Comparison of ENCODE assay signal across 8 cellular contexts in genomic region chr3:30199096-30199734, GRCh38.
DNase-seq lines count a peak whose midpoint lies in the region; ATAC-seq, FAIRE-seq and TF ChIP-seq lines count a peak whose summit lies in the region.

No MANE protein-coding gene starts in this region.

- H2AFZ ChIP-seq in mammary epithelial cell (ENCODE audit: low read depth, low read length) (no peak overlapping the region), keratinocyte (ENCODE audit: control insufficient read depth, low read length) (no peak overlapping the region)

- WGBS in mammary epithelial cell (ENCODE audit: low coverage, missing lambda C conversion rate): 40% methylated on average over 6 of the region's 6 CpGs

- TF ChIP-seq CTCF in BJ (IDR thresholded peaks at IDR 0.05; ENCODE audit: insufficient read depth, low read depth, low read length) (peak; percentile 75), WI38 (IDR thresholded peaks at IDR 0.05; ENCODE audit: low read depth, low read length) (peak; percentile 65), mammary epithelial cell (conservative IDR thresholded peaks at IDR 0.05 in 1 of 2, IDR thresholded peaks at IDR 0.05 in 1 of 2; ENCODE audit: extremely low read depth in 1 of 2, insufficient read depth in 1 of 2, low read depth in 1 of 2, low read length in 2 of 2) (peak; percentile 75), keratinocyte (optimal IDR thresholded peaks at IDR 0.05 in 1 of 3, IDR thresholded peaks at IDR 0.05 in 1 of 3, conservative IDR thresholded peaks at IDR 0.05 in 1 of 3; ENCODE audit: extremely low read depth in 1 of 3, insufficient read depth in 2 of 3, low read length in 3 of 3) (peak; percentile 48 to 59 (median 49))

- intact Hi-C loops in mammary epithelial cell (cut with micrococcal nuclease): loop anchor here (1.0 to 2.0 kb wide), 7 partner anchors 64 to 549 kb away; partner anchors contain the start of gene TGFBR2

- POLR2A ChIA-PET in BJ (lab: Charles Lee): interaction anchor here (0.6 to 0.8 kb wide), 2 partner anchors 85 to 156 kb away, joined by 3 to 5 read pairs; no protein-coding TSS in a partner anchor

- H3K79me2 ChIP-seq in mammary epithelial cell (ENCODE audit: insufficient read depth, low read length): no peaks in the 10 kb centered on the region
- no peaks in the 10 kb centered on the region for H3K79me2 ChIP-seq in keratinocyte (ENCODE audit: control insufficient read depth, insufficient read depth, low read length)

- peaks cover 12% of the 10 kb centered on the region for H3K4me1 ChIP-seq in mammary epithelial cell (ENCODE audit: insufficient read depth, low read length)
- H3K4me1 ChIP-seq in keratinocyte (ENCODE audit: control insufficient read depth, extremely low read depth, insufficient read depth, low read length): no peaks in the 10 kb centered on the region

- no peaks in the 10 kb centered on the region for H4K20me1 ChIP-seq in mammary epithelial cell (ENCODE audit: insufficient read depth, low read length)
- H4K20me1 ChIP-seq in keratinocyte (ENCODE audit: control insufficient read depth, extremely low read depth, insufficient read depth, low read length): no peaks in the 10 kb centered on the region

- H3K9ac ChIP-seq in mammary epithelial cell (ENCODE audit: insufficient read depth, low read length) (no peak overlapping the region), keratinocyte (ENCODE audit: control insufficient read depth, extremely low read depth, insufficient read depth, low read length) (no peak overlapping the region)

- no peak for FAIRE-seq in keratinocyte (lab: Jason Lieb, UNC)

- H3K4me2 ChIP-seq in mammary epithelial cell (ENCODE audit: insufficient read depth, low read depth, low read length) (no peak overlapping the region), keratinocyte (ENCODE audit: control insufficient read depth, extremely low read depth, insufficient read depth, low read depth, low read length) (no peak overlapping the region)

- no peak overlapping the region for H3K27ac ChIP-seq in mammary epithelial cell (ENCODE audit: insufficient read depth, low read depth, low read length)
- no peak overlapping the region for H3K27ac ChIP-seq in keratinocyte (ENCODE audit: control insufficient read depth, insufficient read depth, low read length)

- no peak overlapping the region for H3K4me3 ChIP-seq in BJ (ENCODE audit: low read depth, low read length)
- H3K4me3 ChIP-seq in WI38 (ENCODE audit: low read depth, low read length): no peak overlapping the region
- H3K4me3 ChIP-seq in mammary epithelial cell (replicated peaks in 1 of 3; ENCODE audit: insufficient read depth in 1 of 3, low read depth in 2 of 3, low read length in 3 of 3): no peak overlapping the region
- H3K4me3 ChIP-seq in keratinocyte (ENCODE audit: control insufficient read depth in 2 of 3, extremely low read depth in 1 of 3, insufficient read depth in 2 of 3, low read depth in 1 of 3, low read length in 3 of 3): no peak overlapping the region

- H3K9me3 ChIP-seq in mammary epithelial cell (replicated peaks; ENCODE audit: insufficient read depth, low read length) (no peaks in the 10 kb centered on the region), keratinocyte (ENCODE audit: control insufficient read depth, low read depth, low read length) (no peaks in the 10 kb centered on the region)

- ATAC-seq in GM21515 (IDR thresholded peaks at IDR 0.05; ENCODE audit: unreplicated experiment): peak; percentile 84
- ATAC-seq in HG02588 (IDR thresholded peaks at IDR 0.05; ENCODE audit: unreplicated experiment): no peak

- dilution Hi-C loops in mammary epithelial cell (cut with HindIII; ENCODE audit: low sequenced_read_pairs): loop anchor here (25.0 kb wide), 1 partner anchor 162 kb away; no protein-coding TSS in a partner anchor
- dilution Hi-C loops in keratinocyte (cut with MboI; ENCODE audit: extremely low pct_ligation_motif_present, low sequenced_read_pairs): no loop called here

- no peaks in the 10 kb centered on the region for H3K36me3 ChIP-seq in BJ (ENCODE audit: control insufficient read depth, insufficient read depth, low read length)
- H3K36me3 ChIP-seq in mammary epithelial cell (ENCODE audit: insufficient read depth, low read length): no peaks in the 10 kb centered on the region
- H3K36me3 ChIP-seq in keratinocyte (ENCODE audit: control insufficient read depth in 2 of 2, extremely low read depth in 1 of 2, insufficient read depth in 2 of 2, low read length in 2 of 2): no peaks in the 10 kb centered on the region

- DNase-seq in BJ (ENCODE audit: low read depth) (no peak), NCI-H1417 (lab: John Stamatoyannopoulos, UW) (peak; percentile 30 to 69 (median 57)), mammary epithelial cell (peak; percentile 21), keratinocyte (ENCODE audit: low read depth, low spot score) (no peak)
- peak; percentile 38 to 68 (median 61) for DNase-seq in stimulated activated CD4-positive, alpha-beta T cell treated with anti-CD3 and anti-CD28 coated beads, Interleukin-1b, Interleukin-23, amount 100 ng/mL, for 24 hours (ENCODE audit: low read depth in 4 of 4, low spot score in 1 of 4)

- CTCF ChIA-PET in BJ (lab: Yijun Ruan, JAX): interaction anchor here (0.7 to 4.7 kb wide), 36 partner anchors 10 to 770 kb away, joined by 3 to 78 read pairs (median 4); no protein-coding TSS in a partner anchor
- CTCF ChIA-PET in mammary epithelial cell (lab: Charles Lee; ENCODE audit: low non-redundant PET): interaction anchor here (0.5 to 0.7 kb wide), 9 partner anchors 64 to 549 kb away, joined by 3 to 10 read pairs (median 4); no protein-coding TSS in a partner anchor

- no TSS peak for BruUV-seq in mammary epithelial cell (replicated peaks; lab: Mats Ljungman, UMichigan)

- H3K27me3 ChIP-seq in BJ (ENCODE audit: control insufficient read depth, insufficient read depth, low read length) (no peaks in the 10 kb centered on the region), mammary epithelial cell (ENCODE audit: insufficient read depth, low read length) (no peaks in the 10 kb centered on the region), keratinocyte (ENCODE audit: control insufficient read depth, extremely low read depth, insufficient read depth, low read length) (no peaks in the 10 kb centered on the region)

- in situ Hi-C loops in mammary epithelial cell (cut with MboI; ENCODE audit: low sequenced_read_pairs in 2 of 2): loop anchor here (10.0 to 25.0 kb wide), 2 partner anchors 162 to 164 kb away; no protein-coding TSS in a partner anchor

- H3K9me1 ChIP-seq in keratinocyte (ENCODE audit: control insufficient read depth, extremely low read depth, insufficient read depth, low read length): no peaks in the 10 kb centered on the region

Comparison
In these comparisons a context has a peak if more than half of its experiments do, and no peak if none do; other contexts are left out.
1. DNase-seq: peak in NCI-H1417 (3 of 3), mammary epithelial cell (single experiment) and stimulated activated CD4-positive, alpha-beta T cell treated with anti-CD3 and anti-CD28 coated beads, Interleukin-1b, Interleukin-23, amount 100 ng/mL, for 24 hours (4 of 4); none in BJ (single experiment) and keratinocyte (single experiment).
2. Peak in every context shown above with its lines, with median percentiles within 50 percentile points of each other: CTCF ChIP-seq.